18 cellular contexts compared by ENCODE assay signal in the genomic region with DNA sequence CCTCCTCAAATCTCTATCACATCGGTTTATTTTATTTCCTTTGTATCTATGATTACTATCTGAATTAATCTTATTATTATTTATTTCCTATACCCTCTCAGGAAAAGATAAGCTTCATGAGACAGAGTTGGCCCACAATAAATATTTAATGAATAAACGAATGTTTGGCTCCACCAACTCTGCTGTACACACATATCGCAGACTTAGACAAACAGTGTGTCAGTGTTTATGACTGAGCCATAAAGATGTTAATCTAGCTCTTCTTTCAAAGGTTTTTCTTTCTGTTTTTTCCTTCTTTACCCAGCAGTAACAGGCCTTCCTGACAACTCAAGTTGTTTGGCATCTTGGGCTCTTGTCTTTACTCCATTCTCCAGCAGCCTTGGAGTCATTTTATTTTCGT.
"Had no signal": no experiment of that assay in that cellular context is flagged by ENCODE, and none has a peak within 500 bp of the region (broad histone marks: within the 10 kb centered on the region; RNA-seq: fewer than 3 reads in every experiment).

No MANE protein-coding gene starts in this region.

- DNase-seq: activated CD4-positive, alpha-beta memory T cell treated with anti-CD3 and anti-CD28 coated beads for 36 hours; activated naive CD8-positive, alpha-beta T cell treated with anti-CD3 and anti-CD28 coated beads, Interleukin-2, amount 10 ng/mL, durations not matched to agents 7 days and 5 days; activated T-cell treated with anti-CD3 and anti-CD28 coated beads, Interleukin-2, amount 50 U/mL, for 72 hours; anterior cingulate cortex; dermis blood vessel endothelial cell; erythroblast; immature natural killer cell; pancreas; retina; stimulated activated CD4-positive, alpha-beta T cell treated with anti-CD3 and anti-CD28 coated beads, Interleukin-15, amount 100 ng/mL, for 24 hours; stimulated activated CD4-positive, alpha-beta T cell treated with anti-CD3 and anti-CD28 coated beads, Interleukin-4, amount 100 ng/mL, for 24 hours; stimulated activated naive CD8-positive, alpha-beta T cell treated with anti-CD3 and anti-CD28 coated beads, Interleukin-15, amount 100 ng/mL, for 72 hours; T1000 had no signal

- H3K9me3 ChIP-seq: pancreas, thoracic aorta had no signal

- H3K36me3 Mint-ChIP-seq: activated CD4-positive, alpha-beta memory T cell treated with anti-CD3 and anti-CD28 coated beads for 36 hours; activated naive CD8-positive, alpha-beta T cell treated with anti-CD3 and anti-CD28 coated beads, Interleukin-2, amount 10 ng/mL, durations not matched to agents 7 days and 5 days; immature natural killer cell; memory B cell had no signal

- H3K4me3 Mint-ChIP-seq: activated CD4-positive, alpha-beta memory T cell treated with anti-CD3 and anti-CD28 coated beads for 36 hours; activated naive CD8-positive, alpha-beta T cell treated with anti-CD3 and anti-CD28 coated beads, Interleukin-2, amount 10 ng/mL, durations not matched to agents 7 days and 5 days; activated T-cell treated with anti-CD3 and anti-CD28 coated beads, Interleukin-2, amount 50 U/mL, for 72 hours; immature natural killer cell; memory B cell; neural crest cell; stimulated activated naive CD8-positive, alpha-beta T cell treated with anti-CD3 and anti-CD28 coated beads, Interleukin-15, amount 100 ng/mL, for 72 hours had no signal

- H3K27ac ChIP-seq: pancreas, thoracic aorta, VCaP had no signal

- H3K36me3 ChIP-seq: pancreas, thoracic aorta had no signal

- H3K4me1 Mint-ChIP-seq: activated naive CD8-positive, alpha-beta T cell treated with anti-CD3 and anti-CD28 coated beads, Interleukin-2, amount 10 ng/mL, durations not matched to agents 7 days and 5 days; immature natural killer cell; memory B cell; stimulated activated naive CD8-positive, alpha-beta T cell treated with anti-CD3 and anti-CD28 coated beads, Interleukin-15, amount 100 ng/mL, for 72 hours had no signal

- ATAC-seq: activated T-cell treated with anti-CD3 and anti-CD28 coated beads, Interleukin-2, amount 50 U/mL, for 72 hours; left lobe of liver; pancreas; stimulated activated naive CD8-positive, alpha-beta T cell treated with anti-CD3 and anti-CD28 coated beads, Interleukin-15, amount 100 ng/mL, for 72 hours had no signal

- H3K27ac Mint-ChIP-seq: activated CD4-positive, alpha-beta memory T cell treated with anti-CD3 and anti-CD28 coated beads for 36 hours; activated naive CD8-positive, alpha-beta T cell treated with anti-CD3 and anti-CD28 coated beads, Interleukin-2, amount 10 ng/mL, durations not matched to agents 7 days and 5 days; activated T-cell treated with anti-CD3 and anti-CD28 coated beads, Interleukin-2, amount 50 U/mL, for 72 hours; immature natural killer cell; memory B cell; stimulated activated naive CD8-positive, alpha-beta T cell treated with anti-CD3 and anti-CD28 coated beads, Interleukin-15, amount 100 ng/mL, for 72 hours had no signal

- H3K4me3 ChIP-seq: pancreas, thoracic aorta had no signal

- H3K4me1 ChIP-seq: pancreas had no signal

- H3K27me3 Mint-ChIP-seq: activated CD4-positive, alpha-beta memory T cell treated with anti-CD3 and anti-CD28 coated beads for 36 hours; activated naive CD8-positive, alpha-beta T cell treated with anti-CD3 and anti-CD28 coated beads, Interleukin-2, amount 10 ng/mL, durations not matched to agents 7 days and 5 days; memory B cell; stimulated activated naive CD8-positive, alpha-beta T cell treated with anti-CD3 and anti-CD28 coated beads, Interleukin-15, amount 100 ng/mL, for 72 hours had no signal

- H3K27me3 ChIP-seq: pancreas had no signal
